24 cellular contexts compared by ENCODE assay signal in the genomic region with DNA sequence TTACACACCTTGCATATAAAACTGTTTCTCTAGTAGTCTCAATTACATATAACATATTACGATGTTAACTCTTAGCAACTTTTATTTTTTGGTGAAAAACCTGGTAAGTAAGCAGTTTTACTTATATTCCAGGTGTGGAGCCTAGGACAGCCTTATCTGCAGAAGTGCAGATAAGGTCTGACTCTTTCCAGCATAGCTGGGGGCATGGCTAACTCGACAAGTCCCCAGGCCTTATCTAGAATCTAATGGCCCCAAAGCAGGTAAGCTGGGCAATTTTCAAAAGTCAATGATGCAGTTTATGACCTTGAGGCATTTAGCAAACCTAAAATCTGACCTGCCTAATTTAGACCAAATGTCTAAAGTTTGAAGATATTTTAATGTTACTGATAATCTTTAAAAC. TPM values are rescaled to one million over a fixed set of nuclear protein-coding genes. Genes with fewer than 3 reads are reported as not detected.
"Had no signal": no experiment of that assay in that cellular context is flagged by ENCODE, and none has a peak within 500 bp of the region (broad histone marks: within the 10 kb centered on the region; RNA-seq: fewer than 3 reads in every experiment).

No MANE protein-coding gene starts in this region.

- H3K27me3 ChIP-seq: esophagus squamous epithelium, heart right ventricle, thyroid gland had no signal

- DNase-seq: activated CD4-positive, alpha-beta T cell treated with anti-CD3 and anti-CD28 coated beads for 36 hours; activated CD4-positive, alpha-beta T cell treated with anti-CD3 and anti-CD28 coated beads, Interleukin-2, amount 50 U/mL, for 48 hours; activated naive CD4-positive, alpha-beta T cell treated with anti-CD3 and anti-CD28 coated beads, Interleukin-2, amount 10 ng/mL, durations not matched to agents 7 days and 5 days; activated T-cell treated with anti-CD3 and anti-CD28 coated beads, Interleukin-2, amount 50 U/mL, for 24 hours; dermis blood vessel endothelial cell; effector memory CD4-positive, alpha-beta T cell; esophagus squamous epithelium; heart right ventricle; mucosa of descending colon; stimulated activated CD4-positive, alpha-beta T cell treated with anti-CD3 and anti-CD28 coated beads, Interleukin-12 subunit alpha, Interleukin-12 subunit beta, amount 100 ng/mL, for 4 hours; stimulated activated CD4-positive, alpha-beta T cell treated with anti-CD3 and anti-CD28 coated beads, Interleukin-1b, Interleukin-23, amount 100 ng/mL, for 48 hours; stimulated activated CD8-positive, alpha-beta memory T cell treated with anti-CD3 and anti-CD28 coated beads, Interleukin-4, amount 100 ng/mL, for 48 hours; stimulated activated naive CD4-positive, alpha-beta T cell; SW 1271; T-helper 2 cell; thyroid gland had no signal

- H3K9me3 Mint-ChIP-seq: activated naive CD4-positive, alpha-beta T cell treated with anti-CD3 and anti-CD28 coated beads, Interleukin-2, amount 10 ng/mL, durations not matched to agents 7 days and 5 days; activated T-cell treated with anti-CD3 and anti-CD28 coated beads, Interleukin-2, amount 50 U/mL, for 24 hours; memory B cell; nephron had no signal

- H3K36me3 Mint-ChIP-seq: memory B cell had no signal

- ATAC-seq: activated CD4-positive, alpha-beta T cell treated with anti-CD3 and anti-CD28 coated beads for 36 hours; heart right ventricle; mucosa of descending colon; WTC11 had no signal

- H3K4me3 ChIP-seq: esophagus squamous epithelium, heart right ventricle, mucosa of descending colon, thyroid gland had no signal

- H3K9me3 ChIP-seq: esophagus squamous epithelium, heart right ventricle, mucosa of descending colon, thyroid gland had no signal

- H3K27me3 Mint-ChIP-seq: activated CD4-positive, alpha-beta T cell treated with anti-CD3 and anti-CD28 coated beads for 36 hours; activated naive CD4-positive, alpha-beta T cell treated with anti-CD3 and anti-CD28 coated beads, Interleukin-2, amount 10 ng/mL, durations not matched to agents 7 days and 5 days; activated T-cell treated with anti-CD3 and anti-CD28 coated beads, Interleukin-2, amount 50 U/mL, for 24 hours; memory B cell had no signal

- H3K27ac ChIP-seq: esophagus squamous epithelium, thyroid gland had no signal

- H3K4me3 Mint-ChIP-seq: activated CD4-positive, alpha-beta T cell treated with anti-CD3 and anti-CD28 coated beads for 36 hours; activated naive CD4-positive, alpha-beta T cell treated with anti-CD3 and anti-CD28 coated beads, Interleukin-2, amount 10 ng/mL, durations not matched to agents 7 days and 5 days; activated T-cell treated with anti-CD3 and anti-CD28 coated beads, Interleukin-2, amount 50 U/mL, for 24 hours; memory B cell; nephron; WTC11 had no signal

- FAIRE-seq: urothelium cell line had no signal

- H3K27ac Mint-ChIP-seq: activated CD4-positive, alpha-beta T cell treated with anti-CD3 and anti-CD28 coated beads for 36 hours; activated T-cell treated with anti-CD3 and anti-CD28 coated beads, Interleukin-2, amount 50 U/mL, for 24 hours; memory B cell; WTC11 had no signal

- H3K36me3 ChIP-seq: esophagus squamous epithelium, heart right ventricle, thyroid gland had no signal

RNA-seq across cellular contexts. Expression of gene SSTR3, which starts 20.0 kb away (rescaled TPM):
- total RNA-seq: chondrocyte, dermis blood vessel endothelial cell, esophagus squamous epithelium, heart right ventricle, subcutaneous adipose tissue had no signal
- polyA plus RNA-seq: heart right ventricle, liver had no signal

RNA-seq across cellular contexts. Expression of gene IL2RB, which starts 42.5 kb away (rescaled TPM):
- total RNA-seq: dermis blood vessel endothelial cell, renal cortical epithelial cell had no signal
